ENCODE assay signal across 9 cellular contexts in the genomic region with DNA sequence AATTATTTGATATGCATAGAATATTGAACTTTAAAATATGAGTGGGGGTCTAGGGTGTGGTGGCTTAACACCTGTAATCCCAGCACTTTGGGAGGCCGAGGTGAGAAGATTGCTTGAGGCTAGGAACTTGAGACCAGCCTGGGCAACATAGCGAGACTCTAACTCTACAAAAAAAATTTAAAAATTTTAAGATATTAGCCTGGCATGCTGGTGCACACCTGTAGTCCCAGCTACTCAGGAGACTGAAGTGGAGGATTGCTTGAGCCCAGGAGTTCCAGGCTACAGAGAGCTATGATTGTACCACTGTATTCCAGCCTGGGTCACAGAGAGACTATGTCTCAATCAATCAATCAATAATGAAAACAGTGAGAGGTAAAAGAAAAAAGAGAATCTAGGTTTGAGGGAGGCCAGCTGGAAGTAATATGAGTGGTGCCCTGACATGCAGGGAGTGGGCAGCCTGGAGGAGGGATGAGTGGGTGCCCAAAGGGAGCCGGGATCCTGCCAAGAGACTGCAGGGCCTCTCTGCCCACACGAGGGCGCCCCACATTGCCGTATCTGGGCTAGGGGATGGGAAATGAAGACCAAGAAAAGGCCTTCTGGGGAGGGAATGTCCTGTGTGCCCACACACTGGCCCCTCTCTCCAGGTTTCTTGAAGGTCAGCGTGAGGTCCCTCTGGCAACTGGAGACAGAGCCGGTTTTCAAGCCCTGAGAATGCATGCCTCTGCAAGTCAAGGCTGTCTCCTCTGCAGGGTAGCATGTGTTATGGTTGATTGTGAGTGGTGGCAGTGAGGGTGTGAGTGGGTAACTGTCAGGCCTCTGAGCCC.
DNase-seq lines count a peak whose midpoint lies in the region; ATAC-seq, FAIRE-seq and TF ChIP-seq lines count a peak whose summit lies in the region.
"Had no signal": no experiment of that assay in that cellular context is flagged by ENCODE, and none has a peak within 500 bp of the region (broad histone marks: within the 10 kb centered on the region; RNA-seq: fewer than 3 reads in every experiment).

No MANE protein-coding gene starts in this region.

- TF ChIP-seq CTCF in D721Med (IDR thresholded peaks at IDR 0.05; ENCODE audit: insufficient read depth, missing control alignments) (peak; percentile 94), HFF-Myc (IDR thresholded peaks at IDR 0.05; ENCODE audit: low read depth, low read length, missing control alignments) (peak; percentile 97), coronary artery (IDR thresholded peaks at IDR 0.05) (peak; percentile 76), liver (IDR thresholded peaks at IDR 0.05; ENCODE audit: low read depth, low read length, missing input control) (peak; percentile 63)

- H3K9ac ChIP-seq in liver (ENCODE audit: low read depth in 1 of 2, low read length in 2 of 2), result no peak overlapping the region

- H3K27me3 ChIP-seq in liver (ENCODE audit: control insufficient read depth in 4 of 4, insufficient read depth in 4 of 4, low read length in 3 of 4), result no peaks in the 10 kb centered on the region

- peak; percentile 75 for DNase-seq in D721Med (ENCODE audit: insufficient read length, low spot score)
- DNase-seq in HFF-Myc (ENCODE audit: extremely low read depth, low read depth), result no peak
- DNase-seq in NCI-H2227 treated with DMSO at 0.1 percent for 48 hours (lab: John Stamatoyannopoulos, UW), result peak; percentile 52
- peak; percentile 81 for DNase-seq in activated CD4-positive, alpha-beta T cell treated with anti-CD3 and anti-CD28 coated beads for 48 hours
- no peak for DNase-seq in coronary artery (ENCODE audit: low spot score)
- peak in 2 of 3 donors; percentile 8 to 51 for DNase-seq in stimulated activated CD4-positive, alpha-beta T cell treated with anti-CD3 and anti-CD28 coated beads, TNF-alpha, amount 100 ng/mL, for 1 hour (ENCODE audit: low read depth in 3 of 3, low spot score in 1 of 3)

- no peak overlapping the region for H3K4me3 ChIP-seq in HFF-Myc (replicated peaks; ENCODE audit: low read depth, low read length)
- no peak overlapping the region for H3K4me3 ChIP-seq in coronary artery
- no peak overlapping the region for H3K4me3 ChIP-seq in liver (ENCODE audit: low read depth in 1 of 3, low read length in 3 of 3)

- FAIRE-seq in D721Med (lab: Jason Lieb, UNC), result no peak
- FAIRE-seq: TTC549 had no signal

- WGBS in liver, result 32% methylated on average over 8 of the region's 8 CpGs

- ATAC-seq in HG03460 (IDR thresholded peaks at IDR 0.05; ENCODE audit: unreplicated experiment), result no peak

- no peaks in the 10 kb centered on the region for H3K9me3 ChIP-seq in liver (ENCODE audit: control insufficient read depth in 4 of 4, low read length in 3 of 4)

- H3K4me1 ChIP-seq in liver (ENCODE audit: control insufficient read depth in 4 of 4, insufficient read depth in 4 of 4, low read length in 3 of 4), result peaks cover 0 to 6% (median 3%) of the 10 kb centered on the region in 4 donors

- TF ChIP-seq RAD21 in liver (IDR thresholded peaks at IDR 0.05), result peak; percentile 76 to 86

- H3K27ac ChIP-seq in coronary artery, result no peak overlapping the region
- no peak overlapping the region for H3K27ac ChIP-seq in liver (ENCODE audit: low read depth in 1 of 2, low read length in 2 of 2)

- H3K36me3 ChIP-seq in liver (ENCODE audit: control insufficient read depth in 4 of 4, insufficient read depth in 3 of 4, low read depth in 1 of 4, low read length in 3 of 4), result no peaks in the 10 kb centered on the region

TF ChIP-seq in liver, 16 proteins besides CTCF, POLR2A, EP300 and RAD21:
- TF ChIP-seq YY1 (IDR thresholded peaks at IDR 0.05), result no peak
- no peak for TF ChIP-seq NR2F2 (IDR thresholded peaks at IDR 0.05)
- TF ChIP-seq JUND (IDR thresholded peaks at IDR 0.05), result no peak
- TF ChIP-seq, protein P1, sequence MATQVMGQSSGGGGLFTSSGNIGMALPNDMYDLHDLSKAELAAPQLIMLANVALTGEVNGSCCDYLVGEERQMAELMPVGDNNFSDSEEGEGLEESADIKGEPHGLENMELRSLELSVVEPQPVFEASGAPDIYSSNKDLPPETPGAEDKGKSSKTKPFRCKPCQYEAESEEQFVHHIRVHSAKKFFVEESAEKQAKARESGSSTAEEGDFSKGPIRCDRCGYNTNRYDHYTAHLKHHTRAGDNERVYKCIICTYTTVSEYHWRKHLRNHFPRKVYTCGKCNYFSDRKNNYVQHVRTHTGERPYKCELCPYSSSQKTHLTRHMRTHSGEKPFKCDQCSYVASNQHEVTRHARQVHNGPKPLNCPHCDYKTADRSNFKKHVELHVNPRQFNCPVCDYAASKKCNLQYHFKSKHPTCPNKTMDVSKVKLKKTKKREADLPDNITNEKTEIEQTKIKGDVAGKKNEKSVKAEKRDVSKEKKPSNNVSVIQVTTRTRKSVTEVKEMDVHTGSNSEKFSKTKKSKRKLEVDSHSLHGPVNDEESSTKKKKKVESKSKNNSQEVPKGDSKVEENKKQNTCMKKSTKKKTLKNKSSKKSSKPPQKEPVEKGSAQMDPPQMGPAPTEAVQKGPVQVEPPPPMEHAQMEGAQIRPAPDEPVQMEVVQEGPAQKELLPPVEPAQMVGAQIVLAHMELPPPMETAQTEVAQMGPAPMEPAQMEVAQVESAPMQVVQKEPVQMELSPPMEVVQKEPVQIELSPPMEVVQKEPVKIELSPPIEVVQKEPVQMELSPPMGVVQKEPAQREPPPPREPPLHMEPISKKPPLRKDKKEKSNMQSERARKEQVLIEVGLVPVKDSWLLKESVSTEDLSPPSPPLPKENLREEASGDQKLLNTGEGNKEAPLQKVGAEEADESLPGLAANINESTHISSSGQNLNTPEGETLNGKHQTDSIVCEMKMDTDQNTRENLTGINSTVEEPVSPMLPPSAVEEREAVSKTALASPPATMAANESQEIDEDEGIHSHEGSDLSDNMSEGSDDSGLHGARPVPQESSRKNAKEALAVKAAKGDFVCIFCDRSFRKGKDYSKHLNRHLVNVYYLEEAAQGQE (IDR thresholded peaks at IDR 0.05), result no peak
- TF ChIP-seq RXRA (IDR thresholded peaks at IDR 0.05), result no peak
- TF ChIP-seq SP1 (IDR thresholded peaks at IDR 0.05), result no peak
- TF ChIP-seq, protein P2, sequence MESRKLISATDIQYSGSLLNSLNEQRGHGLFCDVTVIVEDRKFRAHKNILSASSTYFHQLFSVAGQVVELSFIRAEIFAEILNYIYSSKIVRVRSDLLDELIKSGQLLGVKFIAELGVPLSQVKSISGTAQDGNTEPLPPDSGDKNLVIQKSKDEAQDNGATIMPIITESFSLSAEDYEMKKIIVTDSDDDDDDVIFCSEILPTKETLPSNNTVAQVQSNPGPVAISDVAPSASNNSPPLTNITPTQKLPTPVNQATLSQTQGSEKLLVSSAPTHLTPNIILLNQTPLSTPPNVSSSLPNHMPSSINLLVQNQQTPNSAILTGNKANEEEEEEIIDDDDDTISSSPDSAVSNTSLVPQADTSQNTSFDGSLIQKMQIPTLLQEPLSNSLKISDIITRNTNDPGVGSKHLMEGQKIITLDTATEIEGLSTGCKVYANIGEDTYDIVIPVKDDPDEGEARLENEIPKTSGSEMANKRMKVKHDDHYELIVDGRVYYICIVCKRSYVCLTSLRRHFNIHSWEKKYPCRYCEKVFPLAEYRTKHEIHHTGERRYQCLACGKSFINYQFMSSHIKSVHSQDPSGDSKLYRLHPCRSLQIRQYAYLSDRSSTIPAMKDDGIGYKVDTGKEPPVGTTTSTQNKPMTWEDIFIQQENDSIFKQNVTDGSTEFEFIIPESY (IDR thresholded peaks at IDR 0.05), result no peak
- no peak for TF ChIP-seq TAF1 (conservative IDR thresholded peaks at IDR 0.05)
- no peak for TF ChIP-seq HNF4A (conservative IDR thresholded peaks at IDR 0.05)

Comparison
In these comparisons a context has a peak if more than half of its experiments do, and no peak if none do; other contexts are left out.
1. DNase-seq: peak in D721Med (single experiment), NCI-H2227 treated with DMSO at 0.1 percent for 48 hours (single experiment), activated CD4-positive, alpha-beta T cell treated with anti-CD3 and anti-CD28 coated beads for 48 hours (single experiment) and stimulated activated CD4-positive, alpha-beta T cell treated with anti-CD3 and anti-CD28 coated beads, TNF-alpha, amount 100 ng/mL, for 1 hour (2 of 3); none in HFF-Myc (single experiment) and coronary artery (single experiment).
2. Peak in every context shown above with its lines, with median percentiles within 50 percentile points of each other: CTCF ChIP-seq.